8 cellular contexts compared by ENCODE assay signal in the genomic region with DNA sequence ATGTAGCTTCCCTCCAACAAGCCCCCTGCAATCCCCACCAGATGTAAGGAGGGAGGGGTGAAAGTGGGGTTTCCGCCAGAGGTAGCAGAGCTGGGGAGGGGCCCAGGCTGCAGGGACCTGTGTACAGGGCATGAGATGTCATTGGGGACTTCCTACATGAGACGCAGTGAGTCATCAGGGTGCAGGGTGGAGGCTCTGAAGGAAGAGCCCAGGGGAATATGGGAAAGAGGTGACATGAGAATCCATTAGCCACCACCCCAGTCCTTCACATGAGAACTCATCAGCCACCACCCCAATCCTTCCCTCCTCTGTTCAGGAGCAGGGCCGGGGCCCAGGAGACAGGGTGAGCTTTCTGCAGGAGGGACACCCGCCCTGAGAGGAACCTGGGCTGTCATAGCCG.
A peak's percentile ranks its signal among the peaks of the same experiment; 100 is the strongest.
DNase-seq lines count a peak whose midpoint lies in the region; ATAC-seq, FAIRE-seq and TF ChIP-seq lines count a peak whose summit lies in the region.
"Not testable (repeated sequence)": the region's sequence is repeated elsewhere in the genome, so short reads cannot be mapped to it uniquely, and the experiment has no call there.

No MANE protein-coding gene starts in this region.

- peak overlapping the region; percentile 87 for H2BK15ac ChIP-seq in neuronal stem cell (ENCODE audit: low read length)

- H3K27ac ChIP-seq in A549; foreskin keratinocyte; neuronal stem cell (replicated peaks; ENCODE audit: low read length): not testable (repeated sequence)

- not testable (repeated sequence) for H3K9me3 ChIP-seq in A549; neuronal stem cell (replicated peaks in 1 of 2; ENCODE audit: control insufficient read depth in 2 of 2, insufficient read depth in 1 of 2, low read depth in 1 of 2, low read length in 2 of 2)

- H3K27me3 ChIP-seq in foreskin keratinocyte, result peaks cover 17% of the 10 kb centered on the region
- not testable (repeated sequence) for H3K27me3 ChIP-seq in neuronal stem cell (ENCODE audit: control insufficient read depth in 3 of 3, insufficient read depth in 3 of 3, low read depth in 1 of 3, low read length in 3 of 3)

- not testable (repeated sequence) for H3K23ac ChIP-seq in neuronal stem cell (ENCODE audit: low read depth, low read length, poor library complexity)

- H3K79me1 ChIP-seq in neuronal stem cell (ENCODE audit: low read depth, low read length), result not testable (repeated sequence)

- POLR2A ChIA-PET in A549 (lab: Yijun Ruan, JAX), result not testable (repeated sequence)

- H4K8ac ChIP-seq in neuronal stem cell (ENCODE audit: low read depth, low read length), result not testable (repeated sequence)

- H2BK120ac ChIP-seq in neuronal stem cell (ENCODE audit: low read depth, low read length), result not testable (repeated sequence)

- DNase-seq in A549 (ENCODE audit: low read depth in 1 of 2, low spot score in 1 of 2); foreskin keratinocyte; neuronal stem cell (ENCODE audit: low spot score): not testable (repeated sequence)
- peak; percentile 60 for DNase-seq in NCI-H2171 (lab: John Stamatoyannopoulos, UW)

- TF ChIP-seq POLR2A in A549 (IDR thresholded peaks at IDR 0.05; ENCODE audit: low read length), result not testable (repeated sequence)

- ATAC-seq in A549 (peak in 1 of 2 experiments; percentile 23; a peak in 1 of 6 replicates), GM18511 (IDR thresholded peaks at IDR 0.05; ENCODE audit: unreplicated experiment) (peak; percentile 66), GM21619 (IDR thresholded peaks at IDR 0.05; ENCODE audit: unreplicated experiment) (peak; percentile 42), HG02870 (IDR thresholded peaks at IDR 0.05; ENCODE audit: unreplicated experiment) (peak; percentile 56), foreskin keratinocyte (peak; percentile 13)
- ATAC-seq in activated CD4-positive, CD25-positive, alpha-beta regulatory T cell treated with anti-CD3 and anti-CD28 coated beads, Interleukin-2, amount 50 U/mL, for 24 hours, result peak; percentile 28 to 40

- not testable (repeated sequence) for TF ChIP-seq EP300 in A549 (IDR thresholded peaks at IDR 0.05)

- not testable (repeated sequence) for H2AFZ ChIP-seq in neuronal stem cell (ENCODE audit: low read length)

- TF ChIP-seq CTCF in A549 (IDR thresholded peaks at IDR 0.05); foreskin keratinocyte (conservative IDR thresholded peaks at IDR 0.05): not testable (repeated sequence)

- peaks cover 31% of the 10 kb centered on the region for H3K4me1 ChIP-seq in A549
- not testable (repeated sequence) for H3K4me1 ChIP-seq in foreskin keratinocyte
- peaks cover 0 to 20% of the 10 kb centered on the region in 2 donors for H3K4me1 ChIP-seq in neuronal stem cell (ENCODE audit: control insufficient read depth in 2 of 2, insufficient read depth in 1 of 2, low read depth in 1 of 2, low read length in 2 of 2)

- H3K4me3 ChIP-seq in A549; neuronal stem cell (ENCODE audit: low read length in 2 of 2): not testable (repeated sequence)

- peak overlapping the region; percentile 74 for H2AK5ac ChIP-seq in neuronal stem cell (ENCODE audit: low read depth, low read length)

- CTCF ChIA-PET in A549 (lab: Yijun Ruan, JAX), result not testable (repeated sequence)

- 47% methylated on average over 4 of the region's 5 CpGs for WGBS in A549 (ENCODE audit: missing lambda C conversion rate)
- no CpG with 5 or more reads among the region's 5 CpGs for WGBS in neuronal stem cell (ENCODE audit: extremely low coverage in 2 of 2, insufficient read length in 2 of 2, insufficient replicate concordance in 1 of 2), 2 donors

- FAIRE-seq in A549 (lab: Jason Lieb, UNC), result not testable (repeated sequence)

- H2BK12ac ChIP-seq in neuronal stem cell (ENCODE audit: low read length), result not testable (repeated sequence)

- not testable (repeated sequence) for H3K14ac ChIP-seq in neuronal stem cell (ENCODE audit: low read length)

- not testable (repeated sequence) for H3K4ac ChIP-seq in neuronal stem cell (ENCODE audit: low read length)

- TF ChIP-seq RAD21 in A549 (conservative IDR thresholded peaks at IDR 0.05 in 1 of 2, IDR thresholded peaks at IDR 0.05 in 1 of 2), result not testable (repeated sequence)

- H3K36me3 ChIP-seq in neuronal stem cell (replicated peaks in 1 of 2; ENCODE audit: control insufficient read depth in 2 of 2, insufficient read depth in 2 of 2, low read length in 2 of 2), result not testable (repeated sequence)

- H4K91ac ChIP-seq in neuronal stem cell (ENCODE audit: low read depth, low read length, poor library complexity), result not testable (repeated sequence)

- H3K18ac ChIP-seq in neuronal stem cell (ENCODE audit: low read length), result peak overlapping the region; percentile 69

- H3K9ac ChIP-seq in neuronal stem cell (ENCODE audit: low read depth, low read length, poor library complexity), result not testable (repeated sequence)

- peak overlapping the region; percentile 18; the same call in 1 of the 3 replicates for H3K4me2 ChIP-seq in A549
- H3K4me2 ChIP-seq in neuronal stem cell (ENCODE audit: insufficient read depth, low read length, poor library complexity, severe bottlenecking), result not testable (repeated sequence)

- not testable (repeated sequence) for H2BK5ac ChIP-seq in neuronal stem cell (ENCODE audit: low read length)
